In genomic region chr2:191376981-191377629, GRCh38 we compare ENCODE assay signal across 8 cellular contexts.
A peak's percentile ranks its signal among the peaks of the same experiment; 100 is the strongest.
DNase-seq lines count a peak whose midpoint lies in the region; ATAC-seq, FAIRE-seq and TF ChIP-seq lines count a peak whose summit lies in the region.

No MANE protein-coding gene starts in this region.

- DNase-seq in activated T-cell treated with anti-CD3 and anti-CD28 coated beads, Interleukin-2, amount 50 U/mL, for 48 hours: peak; percentile 32 to 37
- DNase-seq in activated T-cell treated with anti-CD3 and anti-CD28 coated beads, Interleukin-2, amount 50 U/mL, for 24 hours: no peak
- DNase-seq in SIG-M5 (lab: John Stamatoyannopoulos, UW): peak; percentile 42
- peak; percentile 94 for DNase-seq in fibroblast of the aortic adventitia (ENCODE audit: low read depth)
- DNase-seq in osteocyte (ENCODE audit: extremely low spot score, unreplicated experiment): no peak
- DNase-seq in GM19239 (ENCODE audit: insufficient read length, low spot score): no peak
- no peak for DNase-seq in NCI-H2196 treated with DMSO at 0.1 percent for 48 hours (lab: John Stamatoyannopoulos, UW; ENCODE audit: unreplicated experiment)

- no peak for TF ChIP-seq CTCF in fibroblast of the aortic adventitia (IDR thresholded peaks at IDR 0.05; ENCODE audit: insufficient read depth, low read length)
- no peak for TF ChIP-seq CTCF in osteocyte (IDR thresholded peaks at IDR 0.05)

- peak; percentile 82 for ATAC-seq in HG03175 (IDR thresholded peaks at IDR 0.05; ENCODE audit: unreplicated experiment)

- no peak overlapping the region for H3K4me3 ChIP-seq in fibroblast of the aortic adventitia (ENCODE audit: low read depth, low read length)

- FAIRE-seq in GM19239 (lab: Jason Lieb, UNC): no peak

- no peak overlapping the region for H3K4me3 Mint-ChIP-seq in activated T-cell treated with anti-CD3 and anti-CD28 coated beads, Interleukin-2, amount 50 U/mL, for 24 hours
- no peak overlapping the region for H3K4me3 Mint-ChIP-seq in osteocyte (ENCODE audit: unreplicated experiment)

- no peaks in the 10 kb centered on the region for H3K27me3 Mint-ChIP-seq in activated T-cell treated with anti-CD3 and anti-CD28 coated beads, Interleukin-2, amount 50 U/mL, for 24 hours
- no peaks in the 10 kb centered on the region for H3K27me3 Mint-ChIP-seq in osteocyte (ENCODE audit: unreplicated experiment)

- H3K27ac Mint-ChIP-seq in activated T-cell treated with anti-CD3 and anti-CD28 coated beads, Interleukin-2, amount 50 U/mL, for 24 hours: no peak overlapping the region
- H3K27ac Mint-ChIP-seq in osteocyte (ENCODE audit: unreplicated experiment): peak overlapping the region; percentile 77

- H3K9me3 Mint-ChIP-seq in activated T-cell treated with anti-CD3 and anti-CD28 coated beads, Interleukin-2, amount 50 U/mL, for 24 hours: no peaks in the 10 kb centered on the region
- H3K9me3 Mint-ChIP-seq in osteocyte (ENCODE audit: unreplicated experiment): peaks cover 3% of the 10 kb centered on the region

- no peaks in the 10 kb centered on the region for H3K36me3 Mint-ChIP-seq in activated T-cell treated with anti-CD3 and anti-CD28 coated beads, Interleukin-2, amount 50 U/mL, for 24 hours (ENCODE audit: low read depth)
- peaks cover 17% of the 10 kb centered on the region for H3K36me3 Mint-ChIP-seq in osteocyte (ENCODE audit: unreplicated experiment)

- peaks cover 14% of the 10 kb centered on the region for H3K4me1 Mint-ChIP-seq in activated T-cell treated with anti-CD3 and anti-CD28 coated beads, Interleukin-2, amount 50 U/mL, for 24 hours (ENCODE audit: low read depth)
- peaks cover 44% of the 10 kb centered on the region for H3K4me1 Mint-ChIP-seq in osteocyte (ENCODE audit: unreplicated experiment)

Comparison
In these comparisons a context has a peak if more than half of its experiments do, and no peak if none do; other contexts are left out.
1. DNase-seq: peak in activated T-cell treated with anti-CD3 and anti-CD28 coated beads, Interleukin-2, amount 50 U/mL, for 48 hours (2 of 2), SIG-M5 (single experiment) and fibroblast of the aortic adventitia (single experiment); none in activated T-cell treated with anti-CD3 and anti-CD28 coated beads, Interleukin-2, amount 50 U/mL, for 24 hours (single experiment), osteocyte (single experiment), GM19239 (single experiment) and NCI-H2196 treated with DMSO at 0.1 percent for 48 hours (single experiment).